Comparison of ENCODE assay signal across 9 cellular contexts in the genomic region with DNA sequence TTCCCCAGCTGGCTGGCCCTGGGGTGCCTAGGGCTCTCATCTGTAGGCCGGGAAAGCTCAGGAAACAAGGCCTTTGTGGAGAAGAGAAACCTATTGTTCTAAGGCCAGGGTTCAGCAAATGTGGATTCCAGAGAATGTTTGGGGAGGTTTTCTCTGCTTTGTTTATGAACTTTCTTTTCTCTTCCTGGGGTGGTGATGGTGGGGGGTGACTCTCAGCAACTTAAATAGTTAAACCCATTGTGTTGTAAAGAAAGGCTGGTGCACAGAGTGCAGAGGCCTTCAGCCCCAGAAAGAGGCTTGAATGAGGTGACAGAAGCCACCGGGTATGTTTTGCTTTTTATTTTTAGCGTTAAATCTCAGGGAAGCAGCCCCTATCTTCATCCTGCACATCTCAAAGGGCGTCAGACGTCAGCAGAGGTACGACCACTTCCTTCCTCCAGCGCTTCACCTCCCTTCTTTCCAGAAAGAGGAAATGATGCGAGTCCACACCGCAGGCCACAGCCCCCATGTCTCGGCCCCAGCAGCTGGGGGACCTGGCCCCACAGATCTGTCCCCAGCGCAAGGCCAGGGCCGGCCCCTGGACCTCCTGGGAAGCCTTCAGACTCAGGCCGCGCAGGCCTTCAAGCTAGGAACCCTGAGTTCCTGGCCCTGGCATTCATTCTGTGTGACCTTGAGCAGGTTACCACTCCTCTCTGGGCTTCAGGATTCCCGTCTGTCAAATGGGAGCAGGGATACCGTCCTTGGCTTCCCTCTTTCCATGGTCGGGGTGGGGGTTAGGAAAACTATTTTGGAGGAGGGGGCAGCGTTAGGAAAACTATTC. TPM values are rescaled to one million over a fixed set of nuclear protein-coding genes. Genes with fewer than 3 reads are reported as not detected.
A peak's percentile ranks its signal among the peaks of the same experiment; 100 is the strongest.
DNase-seq lines count a peak whose midpoint lies in the region; FAIRE-seq and TF ChIP-seq lines count a peak whose summit lies in the region.
"Had no signal": no experiment of that assay in that cellular context is flagged by ENCODE, and none has a peak within 500 bp of the region (broad histone marks: within the 10 kb centered on the region; RNA-seq: fewer than 3 reads in every experiment).

No MANE protein-coding gene starts in this region.

- H3K9me3 ChIP-seq in HUES6 (ENCODE audit: control insufficient read depth, insufficient read depth, low read depth, low read length) = no peaks in the 10 kb centered on the region
- H3K9me3 ChIP-seq in neural progenitor cell (ENCODE audit: low read depth) = no peaks in the 10 kb centered on the region
- H3K9me3 ChIP-seq: pancreas had no signal

- peak overlapping the region; percentile 94 for H3K27ac Mint-ChIP-seq in neural progenitor cell

- H3K4me2 ChIP-seq in neural progenitor cell = peak overlapping the region; percentile 98

- H3K9ac ChIP-seq in HUES6 (ENCODE audit: low read length) (peak overlapping the region; percentile 79), neural progenitor cell (no peak overlapping the region)

- peak; percentile 96 for FAIRE-seq in GM18507 (lab: Jason Lieb, UNC)
- FAIRE-seq: pancreas had no signal

- no peaks in the 10 kb centered on the region for H3K79me2 ChIP-seq in neural progenitor cell (ENCODE audit: low read depth)

- no peaks in the 10 kb centered on the region for H3K9me3 Mint-ChIP-seq in neural progenitor cell

- TF ChIP-seq CTCF in neural progenitor cell (IDR thresholded peaks at IDR 0.05) = no peak

- peaks cover 16% of the 10 kb centered on the region for H3K27me3 Mint-ChIP-seq in neural progenitor cell (ENCODE audit: insufficient read depth, low read depth)

- H3F3A ChIP-seq in neural progenitor cell (ENCODE audit: low read depth) = peaks cover 41% of the 10 kb centered on the region

- peak overlapping the region; percentile 86 for H3K4me3 Mint-ChIP-seq in neural progenitor cell

- H3K36me3 ChIP-seq in HUES6 (ENCODE audit: control insufficient read depth, insufficient read depth, low read length) (no peaks in the 10 kb centered on the region), neural progenitor cell (no peaks in the 10 kb centered on the region)
- H3K36me3 ChIP-seq: pancreas had no signal

- H3K36me3 Mint-ChIP-seq in neural progenitor cell = no peaks in the 10 kb centered on the region

- DNase-seq in GM18507 (ENCODE audit: extremely low spot score, insufficient read length, low read depth) (peak; percentile 35), neural progenitor cell (ENCODE audit: low spot score) (peak; percentile 91), superior temporal gyrus (ENCODE audit: extremely low spot score) (peak; percentile 66), glomerular visceral epithelial cell (ENCODE audit: extremely low spot score) (no peak), HCEC 1CT (no peak)
- DNase-seq in activated CD4-positive, alpha-beta T cell treated with anti-CD3 and anti-CD28 coated beads, Interleukin-2, amount 50 U/mL, for 48 hours = peak; percentile 67 to 75
- DNase-seq in effector CD8-positive, alpha-beta T cell (lab: John Stamatoyannopoulos, UW) = peak; percentile 68

- H3K27ac ChIP-seq in HUES6 (ENCODE audit: low read depth, low read length) (peak overlapping the region; percentile 93), neural progenitor cell (peak overlapping the region; percentile 95)
- H3K27ac ChIP-seq: pancreas had no signal

- H3K4me3 ChIP-seq in HUES6 (ENCODE audit: low read depth, low read length) = peak overlapping the region; percentile 74
- H3K4me3 ChIP-seq in neural progenitor cell = peak overlapping the region; percentile 83

- H4K20me1 ChIP-seq in neural progenitor cell (ENCODE audit: low read depth) = peaks cover 30% of the 10 kb centered on the region

- no peak overlapping the region for H2AFZ ChIP-seq in neural progenitor cell (replicated peaks)

- H3K4me1 ChIP-seq in HUES6 (ENCODE audit: control insufficient read depth, insufficient read depth, low read length) (peaks cover 23% of the 10 kb centered on the region), neural progenitor cell (peaks cover 28% of the 10 kb centered on the region)

- H3K27me3 ChIP-seq in HUES6 (ENCODE audit: control insufficient read depth, insufficient read depth, low read length) (peaks cover 32% of the 10 kb centered on the region), neural progenitor cell (peaks cover 43% of the 10 kb centered on the region)

- peaks cover 35% of the 10 kb centered on the region for H3K4me1 Mint-ChIP-seq in neural progenitor cell

RNA-seq across cellular contexts. Expression of gene PPP1R16B, which starts 0.6 kb away (rescaled TPM):
- total RNA-seq in neural progenitor cell (ENCODE audit: low replicate concordance) = 0.95 and 1.6 TPM in 2 replicates

RNA-seq across cellular contexts. Expression of gene ACTR5, which starts 56.6 kb away (rescaled TPM):
- total RNA-seq in neural progenitor cell (ENCODE audit: low replicate concordance) = 9.2 and 14.9 TPM in 2 replicates

Comparison
In these comparisons a context has a peak if more than half of its experiments do, and no peak if none do; other contexts are left out.
1. DNase-seq: peak in GM18507 (single experiment), activated CD4-positive, alpha-beta T cell treated with anti-CD3 and anti-CD28 coated beads, Interleukin-2, amount 50 U/mL, for 48 hours (2 of 2), effector CD8-positive, alpha-beta T cell (single experiment), neural progenitor cell (single experiment) and superior temporal gyrus (single experiment); none in glomerular visceral epithelial cell (single experiment) and HCEC 1CT (single experiment).